8 cellular contexts compared by ENCODE assay signal in genomic region chr7:78226059-78226658, GRCh38.
DNase-seq lines count a peak whose midpoint lies in the region; ATAC-seq and TF ChIP-seq lines count a peak whose summit lies in the region.

No MANE protein-coding gene starts in this region.

- TF ChIP-seq CTCF in WTC11 (IDR thresholded peaks at IDR 0.05) = peak; percentile 64
- peak in 3 of 6 experiments; percentile 30 to 36 (median 31) for TF ChIP-seq CTCF in thyroid gland (IDR thresholded peaks at IDR 0.05)

- POLR2A ChIA-PET in WTC11 (lab: Charles Lee) = no interaction called here

- H3K9me3 ChIP-seq in iPS DF 6.9 (ENCODE audit: control insufficient read depth, insufficient read depth, low read length) (no peaks in the 10 kb centered on the region), thyroid gland (no peaks in the 10 kb centered on the region)

- TF ChIP-seq POLR2A in thyroid gland (IDR thresholded peaks at IDR 0.05) = no peak

- WGBS in iPS DF 6.9 (ENCODE audit: insufficient coverage, insufficient read length) = no CpG with 5 or more reads among the region's 9 CpGs
- WGBS in thyroid gland, 2 donors = 58 to 59% methylated on average over 9 of the region's 9 CpGs

- peaks cover under 1% of the 10 kb centered on the region; the same call in 1 of the 2 replicates for H3K9me3 Mint-ChIP-seq in WTC11

- H3K27me3 Mint-ChIP-seq in WTC11 (ENCODE audit: low read depth) = no peaks in the 10 kb centered on the region

- no peak overlapping the region for H3K27ac Mint-ChIP-seq in WTC11

- no peak overlapping the region for H3K4me3 Mint-ChIP-seq in WTC11

- no peaks in the 10 kb centered on the region for H3K4me1 ChIP-seq in iPS DF 6.9 (ENCODE audit: control insufficient read depth, insufficient read depth, low read length)
- peaks cover 0 to 7% of the 10 kb centered on the region in 2 donors for H3K4me1 ChIP-seq in thyroid gland

- no peaks in the 10 kb centered on the region for H3K36me3 ChIP-seq in iPS DF 6.9 (ENCODE audit: control insufficient read depth, insufficient read depth, low read length)
- no peaks in the 10 kb centered on the region for H3K36me3 ChIP-seq in thyroid gland

- H3K36me3 Mint-ChIP-seq in WTC11 = no peaks in the 10 kb centered on the region

- ATAC-seq in WTC11 = peak; percentile 88
- no peak for ATAC-seq in GM21786 (IDR thresholded peaks at IDR 0.05; ENCODE audit: unreplicated experiment)

- peaks cover 3% of the 10 kb centered on the region for H3K4me1 Mint-ChIP-seq in WTC11

- H3K4me3 ChIP-seq in iPS DF 6.9 (ENCODE audit: low read length) = no peak overlapping the region
- H3K4me3 ChIP-seq in thyroid gland (replicated peaks in 1 of 3) = no peak overlapping the region

- CTCF ChIA-PET in WTC11 (lab: Charles Lee) = interaction anchor here (0.6 to 1.6 kb wide), 2 partner anchors 206 to 536 kb away, joined by 3 read pairs; no protein-coding TSS in a partner anchor

- DNase-seq in NCI-H2171 treated with DMSO at 0.1 percent for 48 hours (lab: John Stamatoyannopoulos, UW) = peak; percentile 39
- no peak for DNase-seq in NCI-H2171 (lab: John Stamatoyannopoulos, UW)
- DNase-seq in NCI-H1092 (lab: John Stamatoyannopoulos, UW) = peak; percentile 80
- peak; percentile 86 for DNase-seq in WTC11 (ENCODE audit: low spot score)
- peak; percentile 41 for DNase-seq in iPS DF 6.9 (ENCODE audit: low read depth, low spot score)
- DNase-seq in thyroid gland = peak; percentile 40 to 48
- no peak for DNase-seq in cerebellar nuclear complex (lab: John Stamatoyannopoulos, UW)

- intact Hi-C loops in thyroid gland (cut with DNase I) = no loop called here

- no peak overlapping the region for H3K27ac ChIP-seq in iPS DF 6.9 (ENCODE audit: low read length)
- H3K27ac ChIP-seq in thyroid gland = no peak overlapping the region

- H3K27me3 ChIP-seq in iPS DF 6.9 (ENCODE audit: control insufficient read depth, insufficient read depth, low read length) = no peaks in the 10 kb centered on the region
- no peaks in the 10 kb centered on the region for H3K27me3 ChIP-seq in thyroid gland

TF ChIP-seq in WTC11, 78 proteins besides CTCF, POLR2A, EP300 and RAD21:
- TF ChIP-seq ZNF423 (CRISPR knock-in tag; IDR thresholded peaks at IDR 0.05) (no peak), PRDM15 (CRISPR knock-in tag; IDR thresholded peaks at IDR 0.05) (no peak)
TF ChIP-seq in WTC11: peak in this region for 0.

Comparison
In these comparisons a context has a peak if more than half of its experiments do, and no peak if none do; other contexts are left out.
1. DNase-seq: peak in NCI-H2171 treated with DMSO at 0.1 percent for 48 hours (single experiment), NCI-H1092 (single experiment), WTC11 (single experiment), iPS DF 6.9 (single experiment) and thyroid gland (2 of 2); none in NCI-H2171 (single experiment) and cerebellar nuclear complex (0 of 2).